1 cellular context compared by ENCODE assay signal in the genomic region with DNA sequence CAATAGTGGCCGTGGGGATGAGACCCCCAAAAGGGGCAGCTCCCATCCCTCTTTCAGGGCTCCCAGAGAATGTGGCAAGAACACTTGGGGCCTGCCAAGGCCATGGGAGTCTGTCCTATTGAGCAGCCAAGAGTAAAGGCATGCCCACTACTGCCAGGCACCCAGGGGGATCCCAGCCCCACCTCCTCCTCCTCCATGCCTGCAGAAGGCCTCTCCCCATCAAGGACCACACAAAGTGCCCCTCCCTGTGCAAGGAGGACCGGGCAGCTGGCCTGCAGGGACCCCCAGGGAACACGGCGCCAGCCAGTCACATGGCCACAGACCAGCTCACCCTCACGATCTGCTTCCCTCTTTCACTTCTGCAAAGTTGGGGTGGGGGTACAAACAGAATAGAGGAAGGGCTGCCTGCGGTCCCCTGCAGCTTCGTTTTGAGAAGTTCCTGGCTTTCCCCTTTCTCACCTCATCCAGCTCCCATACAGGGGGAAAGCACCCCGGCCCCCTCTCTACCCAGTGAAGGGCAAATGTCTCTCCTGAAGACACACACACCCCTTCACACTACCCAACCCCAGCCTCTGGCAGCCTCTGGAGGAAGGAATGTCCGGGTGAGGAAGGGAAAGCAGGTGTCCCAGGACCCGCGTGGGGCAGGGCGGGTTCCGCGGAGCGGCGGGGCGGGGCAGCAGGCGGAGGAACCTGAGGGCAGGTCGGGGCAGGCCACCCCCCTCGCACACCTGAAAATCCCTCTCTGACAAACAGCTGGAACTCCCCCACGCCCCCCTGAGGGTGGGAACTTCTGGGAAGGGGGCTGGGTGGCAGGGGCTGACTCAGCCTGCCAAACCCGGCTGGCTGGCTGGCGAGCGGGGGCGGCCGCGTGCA.
TF ChIP-seq lines count a peak whose summit lies in the region.

No MANE protein-coding gene starts in this region.

TF ChIP-seq in HepG2, 621 proteins besides CTCF, POLR2A, EP300 and RAD21 (continued from another document):
- TF ChIP-seq, protein P1, sequence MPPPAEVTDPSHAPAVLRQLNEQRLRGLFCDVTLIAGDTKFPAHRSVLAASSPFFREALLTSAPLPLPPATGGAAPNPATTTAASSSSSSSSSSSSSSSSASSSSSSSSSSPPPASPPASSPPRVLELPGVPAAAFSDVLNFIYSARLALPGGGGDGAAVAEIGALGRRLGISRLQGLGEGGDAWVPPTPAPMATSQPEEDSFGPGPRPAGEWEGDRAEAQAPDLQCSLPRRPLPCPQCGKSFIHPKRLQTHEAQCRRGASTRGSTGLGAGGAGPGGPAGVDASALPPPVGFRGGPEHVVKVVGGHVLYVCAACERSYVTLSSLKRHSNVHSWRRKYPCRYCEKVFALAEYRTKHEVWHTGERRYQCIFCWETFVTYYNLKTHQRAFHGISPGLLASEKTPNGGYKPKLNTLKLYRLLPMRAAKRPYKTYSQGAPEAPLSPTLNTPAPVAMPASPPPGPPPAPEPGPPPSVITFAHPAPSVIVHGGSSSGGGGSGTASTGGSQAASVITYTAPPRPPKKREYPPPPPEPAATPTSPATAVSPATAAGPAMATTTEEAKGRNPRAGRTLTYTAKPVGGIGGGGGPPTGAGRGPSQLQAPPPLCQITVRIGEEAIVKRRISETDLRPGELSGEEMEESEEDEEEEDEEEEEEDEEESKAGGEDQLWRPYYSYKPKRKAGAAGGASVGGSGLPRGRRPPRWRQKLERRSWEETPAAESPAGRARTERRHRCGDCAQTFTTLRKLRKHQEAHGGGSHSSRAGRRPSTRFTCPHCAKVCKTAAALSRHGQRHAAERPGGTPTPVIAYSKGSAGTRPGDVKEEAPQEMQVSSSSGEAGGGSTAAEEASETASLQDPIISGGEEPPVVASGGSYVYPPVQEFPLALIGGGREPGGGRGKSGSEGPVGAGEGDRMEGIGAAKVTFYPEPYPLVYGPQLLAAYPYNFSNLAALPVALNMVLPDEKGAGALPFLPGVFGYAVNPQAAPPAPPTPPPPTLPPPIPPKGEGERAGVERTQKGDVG (CRISPR knock-in tag; IDR thresholded peaks at IDR 0.05; ENCODE audit: borderline replicate concordance) = no peak
- peak; percentile 45 for TF ChIP-seq ZNF883 (CRISPR knock-in tag; IDR thresholded peaks at IDR 0.05; ENCODE audit: not compliant biosample characterization)
- TF ChIP-seq, protein P2, sequence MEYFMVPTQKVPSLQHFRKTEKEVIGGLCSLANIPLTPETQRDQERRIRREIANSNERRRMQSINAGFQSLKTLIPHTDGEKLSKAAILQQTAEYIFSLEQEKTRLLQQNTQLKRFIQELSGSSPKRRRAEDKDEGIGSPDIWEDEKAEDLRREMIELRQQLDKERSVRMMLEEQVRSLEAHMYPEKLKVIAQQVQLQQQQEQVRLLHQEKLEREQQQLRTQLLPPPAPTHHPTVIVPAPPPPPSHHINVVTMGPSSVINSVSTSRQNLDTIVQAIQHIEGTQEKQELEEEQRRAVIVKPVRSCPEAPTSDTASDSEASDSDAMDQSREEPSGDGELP (IDR thresholded peaks at IDR 0.05; ENCODE audit: borderline replicate concordance, low read depth) = peak; percentile 95; the same call in 1 of the 2 replicates
- TF ChIP-seq ZNF670 (CRISPR knock-in tag; IDR thresholded peaks at IDR 0.05; ENCODE audit: borderline replicate concordance) = 0 out of 2 replicates have a peak, but pooled peaks have one; percentile 49
- TF ChIP-seq TEAD2 (CRISPR knock-in tag; IDR thresholded peaks at IDR 0.05) = no peak
- TF ChIP-seq, protein P3, sequence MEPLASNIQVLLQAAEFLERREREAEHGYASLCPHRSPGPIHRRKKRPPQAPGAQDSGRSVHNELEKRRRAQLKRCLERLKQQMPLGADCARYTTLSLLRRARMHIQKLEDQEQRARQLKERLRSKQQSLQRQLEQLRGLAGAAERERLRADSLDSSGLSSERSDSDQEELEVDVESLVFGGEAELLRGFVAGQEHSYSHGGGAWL (CRISPR knock-in tag; IDR thresholded peaks at IDR 0.05) = no peak
- no peak for TF ChIP-seq ZBTB20 (CRISPR knock-in tag; IDR thresholded peaks at IDR 0.05; ENCODE audit: borderline replicate concordance, low read depth)
- peak; percentile 28; the same call in 1 of the 2 replicates for TF ChIP-seq SP4 (CRISPR knock-in tag; IDR thresholded peaks at IDR 0.05)
- peak; percentile 46; the same call in 1 of the 2 replicates for TF ChIP-seq ZNF430 (CRISPR knock-in tag; IDR thresholded peaks at IDR 0.05)
- TF ChIP-seq ZNF501 (CRISPR knock-in tag; IDR thresholded peaks at IDR 0.05) = no peak
- TF ChIP-seq, protein P4, sequence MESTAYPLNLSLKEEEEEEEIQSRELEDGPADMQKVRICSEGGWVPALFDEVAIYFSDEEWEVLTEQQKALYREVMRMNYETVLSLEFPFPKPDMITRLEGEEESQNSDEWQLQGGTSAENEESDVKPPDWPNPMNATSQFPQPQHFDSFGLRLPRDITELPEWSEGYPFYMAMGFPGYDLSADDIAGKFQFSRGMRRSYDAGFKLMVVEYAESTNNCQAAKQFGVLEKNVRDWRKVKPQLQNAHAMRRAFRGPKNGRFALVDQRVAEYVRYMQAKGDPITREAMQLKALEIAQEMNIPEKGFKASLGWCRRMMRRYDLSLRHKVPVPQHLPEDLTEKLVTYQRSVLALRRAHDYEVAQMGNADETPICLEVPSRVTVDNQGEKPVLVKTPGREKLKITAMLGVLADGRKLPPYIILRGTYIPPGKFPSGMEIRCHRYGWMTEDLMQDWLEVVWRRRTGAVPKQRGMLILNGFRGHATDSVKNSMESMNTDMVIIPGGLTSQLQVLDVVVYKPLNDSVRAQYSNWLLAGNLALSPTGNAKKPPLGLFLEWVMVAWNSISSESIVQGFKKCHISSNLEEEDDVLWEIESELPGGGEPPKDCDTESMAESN (CRISPR knock-in tag; conservative IDR thresholded peaks at IDR 0.05) = 0 out of 2 replicates have a peak, but pooled peaks have one; percentile 42
- peak; percentile 23; the same call in 1 of the 2 replicates for TF ChIP-seq ZNF224 (CRISPR knock-in tag; IDR thresholded peaks at IDR 0.05)
